ENCODE assay signal across 22 cellular contexts in the genomic region with DNA sequence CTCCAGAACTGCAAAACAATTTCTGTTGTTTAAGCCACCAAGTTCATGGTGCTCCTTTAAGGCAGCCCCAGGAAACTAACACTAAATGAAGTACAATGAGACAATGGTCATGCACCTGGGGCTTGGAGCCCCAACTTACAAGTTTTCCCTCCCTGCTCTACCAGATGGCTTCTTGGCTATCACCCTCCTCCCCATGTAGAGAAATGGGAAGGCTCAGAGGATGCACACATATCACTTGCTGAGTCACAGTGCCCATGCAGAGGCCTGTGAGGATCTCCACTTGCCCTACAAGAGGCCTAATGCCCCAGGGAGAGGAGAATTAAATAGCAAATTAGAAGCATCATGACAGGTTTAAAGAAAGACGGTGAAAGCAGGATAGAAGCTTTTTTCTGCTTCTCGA.
"Had no signal": no experiment of that assay in that cellular context is flagged by ENCODE, and none has a peak within 500 bp of the region (broad histone marks: within the 10 kb centered on the region; RNA-seq: fewer than 3 reads in every experiment).

No MANE protein-coding gene starts in this region.

- DNase-seq: activated CD4-positive, alpha-beta T cell treated with anti-CD3 and anti-CD28 coated beads, Interleukin-2, amount 50 U/mL, for 4 hours; activated CD8-positive, alpha-beta memory T cell treated with anti-CD3 and anti-CD28 coated beads, Interleukin-2, amount 50 U/mL, for 48 hours; activated naive CD4-positive, alpha-beta T cell; activated T-cell treated with anti-CD3 and anti-CD28 coated beads, Interleukin-2, amount 50 U/mL, for 4 hours; effector memory CD8-positive, alpha-beta T cell; esophagus squamous epithelium; immature natural killer cell; kidney glomerular epithelial cell; left ventricle myocardium inferior; naive thymus-derived CD8-positive, alpha-beta T cell; stimulated activated CD4-positive, alpha-beta T cell treated with anti-CD3 and anti-CD28 coated beads, Interleukin-15, amount 100 ng/mL, for 24 hours; stomach had no signal

- H3K27me3 Mint-ChIP-seq: stimulated activated memory B cell treated with anti-CD40 and anti-IgM and Interleukin-4, amounts not matched to agents 10 μg/mL and 1 μg/mL and 100 μg/mL, for 72 hours had no signal

- H3K4me3 Mint-ChIP-seq: activated naive CD8-positive, alpha-beta T cell; activated T-cell treated with anti-CD3 and anti-CD28 coated beads, Interleukin-2, amount 50 U/mL, for 4 hours; central memory CD8-positive, alpha-beta T cell; effector memory CD8-positive, alpha-beta T cell; immature natural killer cell; mesothelial cell of epicardium; naive thymus-derived CD8-positive, alpha-beta T cell; stimulated activated memory B cell treated with anti-CD40 and anti-IgM and Interleukin-4, amounts not matched to agents 10 μg/mL and 1 μg/mL and 100 μg/mL, for 72 hours; T-helper 2 cell treated with Interferon-gamma antibody and Interleukin-4, amounts not matched to agents 5 μg/mL and 100 μg/mL, for 36 hours had no signal

- H3K36me3 Mint-ChIP-seq: activated naive CD8-positive, alpha-beta T cell; immature natural killer cell; mesothelial cell of epicardium; stimulated activated memory B cell treated with anti-CD40 and anti-IgM and Interleukin-4, amounts not matched to agents 10 μg/mL and 1 μg/mL and 100 μg/mL, for 72 hours had no signal

- ATAC-seq: activated T-cell treated with anti-CD3 and anti-CD28 coated beads, Interleukin-2, amount 50 U/mL, for 4 hours; effector memory CD8-positive, alpha-beta T cell; naive thymus-derived CD8-positive, alpha-beta T cell; sciatic nerve; stimulated activated memory B cell treated with anti-CD40 and anti-IgM and Interleukin-4, amounts not matched to agents 10 μg/mL and 1 μg/mL and 100 μg/mL, for 72 hours had no signal

- H3K9me3 ChIP-seq: esophagus squamous epithelium had no signal

- H3K27me3 ChIP-seq: esophagus squamous epithelium, stomach, suprapubic skin, tibial nerve had no signal

- H3K4me1 Mint-ChIP-seq: central memory CD8-positive, alpha-beta T cell; immature natural killer cell; mesothelial cell of epicardium; naive thymus-derived CD8-positive, alpha-beta T cell; stimulated activated memory B cell treated with anti-CD40 and anti-IgM and Interleukin-4, amounts not matched to agents 10 μg/mL and 1 μg/mL and 100 μg/mL, for 72 hours had no signal

- H3K27ac Mint-ChIP-seq: activated naive CD8-positive, alpha-beta T cell; activated T-helper 2 cell treated with anti-CD3 and anti-CD28 coated beads, Interferon-gamma antibody, Interleukin-2, Interleukin-4, amounts not matched to agents 10 μg/mL and 5 μg/mL and 100 μg/mL, durations not matched to agents 14 hours and 24 hours and 36 hours; effector memory CD8-positive, alpha-beta T cell; immature natural killer cell; mesothelial cell of epicardium; naive thymus-derived CD8-positive, alpha-beta T cell; stimulated activated memory B cell treated with anti-CD40 and anti-IgM and Interleukin-4, amounts not matched to agents 10 μg/mL and 1 μg/mL and 100 μg/mL, for 72 hours; T-helper 2 cell treated with Interferon-gamma antibody and Interleukin-4, amounts not matched to agents 5 μg/mL and 100 μg/mL, for 36 hours had no signal

- H3K36me3 ChIP-seq: esophagus squamous epithelium, left ventricle myocardium inferior, stomach, suprapubic skin, tibial nerve had no signal

- H3K9me3 Mint-ChIP-seq: activated T-helper 2 cell treated with anti-CD3 and anti-CD28 coated beads, Interferon-gamma antibody, Interleukin-2, Interleukin-4, amounts not matched to agents 10 μg/mL and 5 μg/mL and 100 μg/mL, durations not matched to agents 14 hours and 24 hours and 36 hours; T-helper 2 cell treated with Interferon-gamma antibody and Interleukin-4, amounts not matched to agents 5 μg/mL and 100 μg/mL, for 36 hours had no signal

- H3K4me1 ChIP-seq: tibial nerve had no signal

- H3K4me3 ChIP-seq: esophagus squamous epithelium, left ventricle myocardium inferior, smooth muscle cell, stomach, suprapubic skin, tibial nerve had no signal
